ENCODE assay signal across 22 cellular contexts in genomic region chr13:22960827-22961226, GRCh38.
"Had no signal": no experiment of that assay in that cellular context is flagged by ENCODE, and none has a peak within 500 bp of the region (broad histone marks: within the 10 kb centered on the region; RNA-seq: fewer than 3 reads in every experiment).

No MANE protein-coding gene starts in this region.

- H3K36me3 Mint-ChIP-seq: memory B cell, natural killer cell had no signal

- DNase-seq: colonic mucosa; effector memory CD8-positive, alpha-beta T cell; foreskin fibroblast; gastrocnemius medialis; natural killer cell; right lobe of liver; stimulated activated CD4-positive, alpha-beta T cell treated with anti-CD3 and anti-CD28 coated beads, Interleukin-12 subunit alpha, Interleukin-12 subunit beta, amount 100 ng/mL, for 4 hours; stimulated activated CD4-positive, alpha-beta T cell treated with anti-CD3 and anti-CD28 coated beads, Interleukin-1b, Interleukin-23, amount 100 ng/mL, for 48 hours; stimulated activated CD4-positive, alpha-beta T cell treated with anti-CD3 and anti-CD28 coated beads, Interleukin-4, amount 100 ng/mL, for 1 hour; stimulated activated CD8-positive, alpha-beta memory T cell treated with anti-CD3 and anti-CD28 coated beads, Interleukin-4, amount 100 ng/mL, for 48 hours; transverse colon; upper lobe of right lung; uterus had no signal

- H3K27me3 Mint-ChIP-seq: dendritic cell treated with granulocyte-macrophage colony-stimulating factor and Interleukin-4, amounts not matched to agents 40 ng/mL and 50 ng/mL, for 4 days; memory B cell; stimulated activated naive CD8-positive, alpha-beta T cell treated with anti-CD3 and anti-CD28 coated beads, Interleukin-15, Interleukin-2, amounts not matched to agents 100 ng/mL and 50 ng/mL, for 24 hours had no signal

- H3K9me3 Mint-ChIP-seq: dendritic cell treated with granulocyte-macrophage colony-stimulating factor and Interleukin-4, amounts not matched to agents 40 ng/mL and 50 ng/mL, for 4 days; memory B cell; natural killer cell; stimulated activated naive CD8-positive, alpha-beta T cell treated with anti-CD3 and anti-CD28 coated beads, Interleukin-15, Interleukin-2, amounts not matched to agents 100 ng/mL and 50 ng/mL, for 24 hours had no signal

- H3K27me3 ChIP-seq: colonic mucosa, gastrocnemius medialis, neutrophil, right lobe of liver, transverse colon, upper lobe of right lung, uterus had no signal

- H3K4me3 Mint-ChIP-seq: dendritic cell treated with granulocyte-macrophage colony-stimulating factor and Interleukin-4, amounts not matched to agents 40 ng/mL and 50 ng/mL, for 4 days; effector memory CD8-positive, alpha-beta T cell; memory B cell; natural killer cell; stimulated activated naive CD8-positive, alpha-beta T cell treated with anti-CD3 and anti-CD28 coated beads, Interleukin-15, Interleukin-2, amounts not matched to agents 100 ng/mL and 50 ng/mL, for 24 hours had no signal

- H3K36me3 ChIP-seq: colonic mucosa, gastrocnemius medialis, neutrophil, right lobe of liver, suprapubic skin, transverse colon, upper lobe of right lung, uterus had no signal

- H3K9ac ChIP-seq: parathyroid adenoma had no signal

- H3K4me1 ChIP-seq: colonic mucosa, gastrocnemius medialis, parathyroid adenoma, right lobe of liver, suprapubic skin, transverse colon, upper lobe of right lung, uterus had no signal

- H3K9me3 ChIP-seq: colonic mucosa, gastrocnemius medialis, neutrophil, right lobe of liver, suprapubic skin, transverse colon, upper lobe of right lung, uterus had no signal

- H3K4me1 Mint-ChIP-seq: memory B cell, natural killer cell had no signal

- H3K27ac ChIP-seq: colonic mucosa, gastrocnemius medialis, neutrophil, parathyroid adenoma, right lobe of liver, suprapubic skin, transverse colon, upper lobe of right lung, uterus had no signal

- H3K4me3 ChIP-seq: colonic mucosa, gastrocnemius medialis, lung, right lobe of liver, smooth muscle cell, suprapubic skin, transverse colon, upper lobe of right lung, uterus had no signal

- H3K27ac Mint-ChIP-seq: dendritic cell treated with granulocyte-macrophage colony-stimulating factor and Interleukin-4, amounts not matched to agents 40 ng/mL and 50 ng/mL, for 4 days; effector memory CD8-positive, alpha-beta T cell; memory B cell; natural killer cell; progenitor cell of endocrine pancreas; stimulated activated naive CD8-positive, alpha-beta T cell treated with anti-CD3 and anti-CD28 coated beads, Interleukin-15, Interleukin-2, amounts not matched to agents 100 ng/mL and 50 ng/mL, for 24 hours had no signal
